ENCODE assay signal across 22 cellular contexts in the genomic region with DNA sequence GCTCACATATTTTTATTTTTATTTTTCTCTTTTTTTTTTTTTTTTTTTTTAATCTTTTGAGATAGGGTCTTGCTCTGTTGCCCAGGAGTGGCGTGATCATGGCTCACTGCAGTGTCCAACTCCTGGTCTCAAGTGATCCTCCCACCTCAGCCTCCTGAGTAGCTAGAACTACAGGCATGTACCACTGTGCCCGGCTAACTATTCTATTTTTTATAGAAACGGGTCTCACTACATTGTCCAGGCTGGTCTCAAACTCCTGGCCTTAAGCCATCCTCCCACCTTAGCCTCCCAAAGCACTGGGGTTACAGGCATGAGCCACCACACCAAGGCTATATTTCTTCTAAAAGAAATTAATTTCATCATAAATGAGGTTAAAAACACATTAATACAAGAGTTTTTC.
"Had no signal": no experiment of that assay in that cellular context is flagged by ENCODE, and none has a peak within 500 bp of the region (broad histone marks: within the 10 kb centered on the region; RNA-seq: fewer than 3 reads in every experiment).

No MANE protein-coding gene starts in this region.

- FAIRE-seq: colon, endothelial cell of umbilical vein, frontal cortex, islet of Langerhans, keratinocyte had no signal

- H3K4me3 ChIP-seq: esophagus muscularis mucosa, gastroesophageal sphincter, heart left ventricle, hepatocyte, left lung, lower lobe of right lung, mucosa of descending colon had no signal

- DNase-seq: cortex of kidney; effector CD8-positive, alpha-beta T cell; foreskin keratinocyte; heart left ventricle; hypothalamus; left cardiac atrium; left lung; left ventricle myocardium superior; lower lobe of right lung; mesenchymal stem cell; mucosa of descending colon; naive B cell had no signal

- H3K9me3 Mint-ChIP-seq: dendritic cell treated with granulocyte-macrophage colony-stimulating factor and Interleukin-4, amounts not matched to agents 40 ng/mL and 50 ng/mL, for 4 days; mesothelial cell of epicardium; naive B cell had no signal

- H3K27me3 ChIP-seq: esophagus muscularis mucosa, foreskin keratinocyte, gastroesophageal sphincter, heart left ventricle, hepatocyte, left lung had no signal

- H3K27ac Mint-ChIP-seq: dendritic cell treated with granulocyte-macrophage colony-stimulating factor and Interleukin-4, amounts not matched to agents 40 ng/mL and 50 ng/mL, for 4 days; mesothelial cell of epicardium; naive B cell had no signal

- H3K27ac ChIP-seq: esophagus muscularis mucosa, foreskin keratinocyte, gastroesophageal sphincter, heart left ventricle, hepatocyte, left lung, lower lobe of right lung had no signal

- H3K79me2 ChIP-seq: hepatocyte had no signal

- H3K4me1 ChIP-seq: foreskin keratinocyte, left lung had no signal

- H2AFZ ChIP-seq: hepatocyte had no signal

- H3K4me3 Mint-ChIP-seq: dendritic cell treated with granulocyte-macrophage colony-stimulating factor and Interleukin-4, amounts not matched to agents 40 ng/mL and 50 ng/mL, for 4 days; mesothelial cell of epicardium; naive B cell had no signal

- H3K9me3 ChIP-seq: esophagus muscularis mucosa, gastroesophageal sphincter, heart left ventricle, left lung, lower lobe of right lung, mucosa of descending colon had no signal

- H3K4me2 ChIP-seq: hepatocyte had no signal

- H3K27me3 Mint-ChIP-seq: dendritic cell treated with granulocyte-macrophage colony-stimulating factor and Interleukin-4, amounts not matched to agents 40 ng/mL and 50 ng/mL, for 4 days; naive B cell had no signal

- ATAC-seq: foreskin keratinocyte, gastroesophageal sphincter, heart left ventricle, left cardiac atrium, left lung, left ventricle myocardium superior, lower lobe of right lung, mucosa of descending colon had no signal
